8 cellular contexts compared by ENCODE assay signal in genomic region chr17:11701906-11702305, GRCh38.
"Had no signal": no experiment of that assay in that cellular context is flagged by ENCODE, and none has a peak within 500 bp of the region (broad histone marks: within the 10 kb centered on the region; RNA-seq: fewer than 3 reads in every experiment).

No MANE protein-coding gene starts in this region.

- FAIRE-seq: G401.6, GM12878, GM12891, GM12892, GM18507, GM19239 had no signal

- DNase-seq: GDM1, GF-D8 had no signal

- ATAC-seq: GM12878 had no signal

- H3K4me3 ChIP-seq: GM12878 had no signal
